ENCODE assay signal across 14 cellular contexts in the genomic region with DNA sequence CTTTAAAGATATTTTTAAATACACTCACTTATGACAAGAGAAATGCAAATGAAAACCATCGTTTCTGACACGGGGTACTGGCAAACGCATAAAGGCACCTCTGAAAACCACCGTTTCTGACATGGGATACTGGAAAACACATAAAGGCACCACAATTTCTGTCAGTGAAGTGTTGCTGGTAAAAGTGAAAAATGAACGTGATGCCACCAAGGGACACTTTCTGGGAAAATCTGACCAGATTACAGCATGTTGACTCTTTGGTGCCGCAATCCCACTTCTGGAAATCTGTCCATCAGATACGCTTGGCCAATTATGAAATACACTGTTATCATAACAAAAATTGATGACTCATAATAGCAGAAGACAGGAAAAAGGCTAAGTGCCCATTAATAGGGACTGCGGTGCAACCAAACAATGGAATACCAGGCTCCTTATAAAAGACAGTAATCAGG.
A peak's percentile ranks its signal among the peaks of the same experiment; 100 is the strongest.
DNase-seq lines count a peak whose midpoint lies in the region; ATAC-seq and TF ChIP-seq lines count a peak whose summit lies in the region.
"Had no signal": no experiment of that assay in that cellular context is flagged by ENCODE, and none has a peak within 500 bp of the region (broad histone marks: within the 10 kb centered on the region; RNA-seq: fewer than 3 reads in every experiment).

No MANE protein-coding gene starts in this region.

- CTCF ChIA-PET in RWPE1 (lab: Yijun Ruan, JAX) = no interaction called here

- H3K27me3 ChIP-seq in ACC112 (ENCODE audit: insufficient read depth, low read length) = no peaks in the 10 kb centered on the region
- H3K27me3 ChIP-seq in GM23248 (replicated peaks; ENCODE audit: insufficient read depth) = no peaks in the 10 kb centered on the region
- H3K27me3 ChIP-seq in MG63 = no peaks in the 10 kb centered on the region
- H3K27me3 ChIP-seq: esophagus squamous epithelium, upper lobe of left lung had no signal

- H3K4me3 ChIP-seq in ACC112 (ENCODE audit: low read depth, low read length) = no peak overlapping the region
- H3K4me3 ChIP-seq in GM23248 = no peak overlapping the region
- H3K4me3 ChIP-seq in fibroblast of the aortic adventitia (ENCODE audit: low read depth, low read length) = no peak overlapping the region
- no peak overlapping the region for H3K4me3 ChIP-seq in MG63
- H3K4me3 ChIP-seq: esophagus squamous epithelium, upper lobe of left lung had no signal

- TF ChIP-seq CTCF in RWPE1 (conservative IDR thresholded peaks at IDR 0.05; ENCODE audit: low read depth) = no peak
- no peak for TF ChIP-seq CTCF in fibroblast of the aortic adventitia (IDR thresholded peaks at IDR 0.05; ENCODE audit: insufficient read depth, low read length)

- H3K4me2 ChIP-seq in GM23248 (ENCODE audit: unreplicated experiment) = no peak overlapping the region
- H3K4me2 ChIP-seq: KMS-11 had no signal

- H3K9me3 ChIP-seq in GM23248 (ENCODE audit: low read depth) = no peaks in the 10 kb centered on the region
- no peaks in the 10 kb centered on the region for H3K9me3 ChIP-seq in MG63
- H3K9me3 ChIP-seq: esophagus squamous epithelium, upper lobe of left lung had no signal

- ATAC-seq in GM21526 (IDR thresholded peaks at IDR 0.05; ENCODE audit: low FRiP score, unreplicated experiment) = no peak
- ATAC-seq: activated CD4-positive, CD25-positive, alpha-beta regulatory T cell treated with anti-CD3 and anti-CD28 coated beads, Interleukin-2, amount 50 U/mL, for 24 hours; naive thymus-derived CD8-positive, alpha-beta T cell had no signal

- in situ Hi-C loops in GM23248 (cut with MboI) = no loop called here

- peak overlapping the region; percentile 65 for H3K27ac ChIP-seq in ACC112 (ENCODE audit: low read depth, low read length)
- no peak overlapping the region for H3K27ac ChIP-seq in GM23248
- no peak overlapping the region for H3K27ac ChIP-seq in RWPE1
- H3K27ac ChIP-seq: esophagus squamous epithelium, KMS-11, upper lobe of left lung had no signal

- POLR2A ChIA-PET in RWPE1 (lab: Yijun Ruan, JAX; ENCODE audit: low non-redundant PET) = no interaction called here

- no peaks in the 10 kb centered on the region for H3F3A ChIP-seq in GM23248 (ENCODE audit: insufficient read depth)

- H2AFZ ChIP-seq in ACC112 (ENCODE audit: low read length, unreplicated experiment) = no peak overlapping the region
- H2AFZ ChIP-seq in GM23248 = no peak overlapping the region

- WGBS in GM23248 (ENCODE audit: low coverage in 1 of 2, low lambda C conversion rate in 2 of 2, missing lambda C conversion rate in 2 of 2), 2 experiments = 62 to 64% methylated on average over 8 of the region's 8 CpGs

- H3K4me1 ChIP-seq in ACC112 (ENCODE audit: control insufficient read depth, insufficient read depth, low read length, unreplicated experiment) (peaks cover 9% of the 10 kb centered on the region), GM23248 (ENCODE audit: insufficient read depth) (no peaks in the 10 kb centered on the region)
- H3K4me1 ChIP-seq: upper lobe of left lung had no signal

- DNase-seq in GM23248 (peak; percentile 33), RWPE1 (ENCODE audit: low spot score) (peak; percentile 38), fibroblast of the aortic adventitia (ENCODE audit: low read depth) (peak; percentile 64), MG63 (no peak), globus pallidus (ENCODE audit: low spot score) (no peak)
- no peak for DNase-seq in activated CD4-positive, alpha-beta T cell treated with anti-CD3 and anti-CD28 coated beads, Interleukin-2, amount 50 U/mL, for 4 hours
- DNase-seq: esophagus squamous epithelium; naive thymus-derived CD8-positive, alpha-beta T cell; NCI-H524; upper lobe of left lung had no signal

- H3K36me3 ChIP-seq in ACC112 (ENCODE audit: insufficient read depth, low read length) (no peaks in the 10 kb centered on the region), GM23248 (ENCODE audit: low read depth) (no peaks in the 10 kb centered on the region), MG63 (no peaks in the 10 kb centered on the region)
- H3K36me3 ChIP-seq: esophagus squamous epithelium, upper lobe of left lung had no signal

- no peaks in the 10 kb centered on the region for H3K79me2 ChIP-seq in ACC112 (ENCODE audit: control insufficient read depth, insufficient read depth, low read length, unreplicated experiment)
- no peaks in the 10 kb centered on the region for H3K79me2 ChIP-seq in GM23248 (ENCODE audit: insufficient read depth)

- no peak overlapping the region for H3K9ac ChIP-seq in GM23248
- H3K9ac ChIP-seq: KMS-11 had no signal

- no peaks in the 10 kb centered on the region for H4K20me1 ChIP-seq in GM23248 (ENCODE audit: insufficient read depth)

- no peaks in the 10 kb centered on the region for H3K9me2 ChIP-seq in GM23248 (ENCODE audit: insufficient read depth)

Comparison
In these comparisons a context has a peak if more than half of its experiments do, and no peak if none do; other contexts are left out.
1. DNase-seq: peak in GM23248 (single experiment), RWPE1 (single experiment) and fibroblast of the aortic adventitia (single experiment); none in activated CD4-positive, alpha-beta T cell treated with anti-CD3 and anti-CD28 coated beads, Interleukin-2, amount 50 U/mL, for 4 hours (0 of 2), MG63 (single experiment) and globus pallidus (single experiment).